Comparison of ENCODE assay signal across 3 cellular contexts in the genomic region with DNA sequence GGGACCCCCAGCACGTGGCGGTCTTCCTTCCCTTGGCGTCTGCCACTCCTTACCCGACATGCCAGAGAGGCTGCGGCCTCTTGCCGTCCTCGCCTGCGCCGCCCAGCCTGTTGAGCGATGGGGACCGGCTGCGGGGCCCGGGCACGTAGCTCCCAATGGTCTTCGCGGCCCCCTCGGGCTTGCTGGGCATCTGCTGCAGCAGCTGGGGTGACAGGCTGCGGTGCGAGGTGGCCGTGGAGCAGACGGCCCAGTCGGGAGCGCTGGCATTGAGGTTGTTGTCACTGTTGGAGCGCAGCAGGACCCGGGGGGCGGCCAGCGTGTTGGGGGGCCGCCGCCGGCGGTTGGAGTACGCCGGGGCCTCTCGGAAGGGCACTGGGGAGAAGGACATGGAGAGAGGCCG.
"Had no signal": no experiment of that assay in that cellular context is flagged by ENCODE, and none has a peak within 500 bp of the region (broad histone marks: within the 10 kb centered on the region; RNA-seq: fewer than 3 reads in every experiment).

No MANE protein-coding gene starts in this region.

- ATAC-seq: GM12878 had no signal

- H3K4me3 ChIP-seq: GM12878 had no signal

- DNase-seq: GDM1, GF-D8 had no signal
